ENCODE assay signal across 26 cellular contexts in genomic region chr3:38366082-38366481, GRCh38. TPM values are rescaled to one million over a fixed set of nuclear protein-coding genes. Genes with fewer than 3 reads are reported as not detected.
DNase-seq lines count a peak whose midpoint lies in the region; ATAC-seq, FAIRE-seq and TF ChIP-seq lines count a peak whose summit lies in the region.
"Had no signal": no experiment of that assay in that cellular context is flagged by ENCODE, and none has a peak within 500 bp of the region (broad histone marks: within the 10 kb centered on the region; RNA-seq: fewer than 3 reads in every experiment).

No MANE protein-coding gene starts in this region.

- CTCF ChIA-PET in GM10248 (lab: Yijun Ruan, JAX): interaction anchor here (0.7 kb wide), 1 partner anchor 20 kb away, joined by 4 read pairs; the partner anchor contains the start of gene XYLB

- TF ChIP-seq CTCF in body of pancreas (IDR thresholded peaks at IDR 0.05): no peak
- no peak for TF ChIP-seq CTCF in pancreas (IDR thresholded peaks at IDR 0.05)
- no peak for TF ChIP-seq CTCF in upper lobe of right lung (IDR thresholded peaks at IDR 0.05)
- no peak for TF ChIP-seq CTCF in GM10248 (IDR thresholded peaks at IDR 0.05; ENCODE audit: control extremely low read depth, extremely low read depth, low read depth, missing control alignments)

- H3K36me3 ChIP-seq in body of pancreas (replicated peaks in 1 of 2; ENCODE audit: insufficient read depth in 1 of 2, low read depth in 2 of 2) (peaks cover 0 to 2% of the 10 kb centered on the region in 2 donors), pancreas (peaks cover 0 to 16% (median 0%) of the 10 kb centered on the region in 3 donors), upper lobe of right lung (no peaks in the 10 kb centered on the region)

- H3K4me3 ChIP-seq in body of pancreas (no peak overlapping the region), pancreas (no peak overlapping the region), upper lobe of right lung (no peak overlapping the region)
- H3K4me3 ChIP-seq: A549; BLaER1 treated with 17β-estradiol and CSF1 and Interleukin-3, amounts not matched to agents 10 nM and 100 nM; GM12878 had no signal

- H3K27ac ChIP-seq in body of pancreas: peak overlapping the region in 2 of 4 donors; percentile 3 to 36
- H3K27ac ChIP-seq in pancreas: no peak overlapping the region
- no peak overlapping the region for H3K27ac ChIP-seq in upper lobe of right lung
- H3K27ac ChIP-seq: 22Rv1; A549; BLaER1 treated with 17β-estradiol and CSF1 and Interleukin-3, amounts not matched to agents 10 nM and 100 nM; C4-2B had no signal

- no peaks in the 10 kb centered on the region for H3K9me3 ChIP-seq in body of pancreas
- H3K9me3 ChIP-seq in pancreas: no peaks in the 10 kb centered on the region
- no peaks in the 10 kb centered on the region for H3K9me3 ChIP-seq in upper lobe of right lung
- H3K9me3 ChIP-seq: A549, Caco-2 had no signal

- H3K4me1 ChIP-seq in body of pancreas: peaks cover 8% of the 10 kb centered on the region
- H3K4me1 ChIP-seq in pancreas: no peaks in the 10 kb centered on the region
- no peaks in the 10 kb centered on the region for H3K4me1 ChIP-seq in upper lobe of right lung
- H3K4me1 ChIP-seq: A549; BLaER1 treated with 17β-estradiol and CSF1 and Interleukin-3, amounts not matched to agents 10 nM and 100 nM; Caco-2 had no signal

- DNase-seq in activated CD8-positive, alpha-beta memory T cell treated with anti-CD3 and anti-CD28 coated beads for 24 hours: peak; percentile 28
- no peak for DNase-seq in activated CD8-positive, alpha-beta memory T cell treated with anti-CD3 and anti-CD28 coated beads, Interleukin-2, amount 50 U/mL, for 4 hours
- DNase-seq in body of pancreas: peak in 2 of 4 donors; percentile 41 to 52
- peak in 1 of 6 donors; percentile 52 for DNase-seq in pancreas
- peak; percentile 11 for DNase-seq in upper lobe of right lung
- DNase-seq in GM10248 (ENCODE audit: extremely low spot score): no peak
- no peak for DNase-seq in glomerular visceral epithelial cell (ENCODE audit: extremely low spot score)
- DNase-seq: AML-193; Caco-2; Calu3; CD4-positive, alpha-beta T cell; CD8-positive, alpha-beta T cell; DMS 273 treated with DMSO at 0.1 percent for 48 hours; DMS153; DMS53; DMS79; DND-41; EL; GDM1 had no signal

- intact Hi-C loops in body of pancreas (cut with DNase I): no loop called here
- intact Hi-C loops in pancreas (cut with DNase I): loop anchor here in 1 of 3 donors (10.0 kb wide), 1 partner anchor 109 kb away; no protein-coding TSS in a partner anchor
- intact Hi-C loops in upper lobe of right lung (cut with DNase I): no loop called here

- H3K27me3 ChIP-seq in body of pancreas (no peaks in the 10 kb centered on the region), pancreas (no peaks in the 10 kb centered on the region), upper lobe of right lung (no peaks in the 10 kb centered on the region)
- H3K27me3 ChIP-seq: BLaER1 treated with 17β-estradiol and CSF1 and Interleukin-3, amounts not matched to agents 10 nM and 100 nM had no signal

- POLR2A ChIA-PET in GM10248 (lab: Yijun Ruan, JAX): no interaction called here

- ATAC-seq in body of pancreas (peak; percentile 37), pancreas (peak in 3 of 4 donors; percentile 42 to 76 (median 62)), upper lobe of right lung (no peak)
- ATAC-seq: A549; CD8-positive, alpha-beta T cell; GM12878 had no signal

- no peak for TF ChIP-seq POLR2A in body of pancreas (IDR thresholded peaks at IDR 0.05)

- FAIRE-seq in pancreas (lab: Jason Lieb, UNC): no peak
- FAIRE-seq: A549, GM12878, GM12892, GM18507 had no signal

- WGBS in body of pancreas, 2 donors: 38% methylated on average over 3 of the region's 3 CpGs
- 44 to 47% methylated on average over 3 of the region's 3 CpGs for WGBS in pancreas, 2 donors

RNA-seq across cellular contexts. Expression of gene XYLB, which starts 19.5 kb away (rescaled TPM):
- total RNA-seq in body of pancreas (10 to 100 TPM in 1 of 2 donors, 1 to 10 TPM in 1; 7.8 to 49.8 TPM), pancreas (1 to 10 TPM; 4.3 to 6.9 (median 4.7) TPM), upper lobe of right lung (3.1 TPM)
- 1 to 10 TPM; 1.6 to 2.4 TPM for polyA plus RNA-seq in pancreas

Comparison
In these comparisons a context has a peak if more than half of its experiments do, and no peak if none do; other contexts are left out.
1. DNase-seq: peak in activated CD8-positive, alpha-beta memory T cell treated with anti-CD3 and anti-CD28 coated beads for 24 hours (single experiment) and upper lobe of right lung (single experiment); none in activated CD8-positive, alpha-beta memory T cell treated with anti-CD3 and anti-CD28 coated beads, Interleukin-2, amount 50 U/mL, for 4 hours (single experiment), GM10248 (single experiment) and glomerular visceral epithelial cell (single experiment).